In genomic region chr1:165697491-165697880, GRCh38 we compare ENCODE assay signal across 8 cellular contexts. TPM values are rescaled to one million over a fixed set of nuclear protein-coding genes. Genes with fewer than 3 reads are reported as not detected.
DNase-seq lines count a peak whose midpoint lies in the region; ATAC-seq lines count a peak whose summit lies in the region.

No MANE protein-coding gene starts in this region.

- ATAC-seq in HG02884 (IDR thresholded peaks at IDR 0.05; ENCODE audit: unreplicated experiment) (no peak), HG03159 (IDR thresholded peaks at IDR 0.05; ENCODE audit: unreplicated experiment) (no peak)

- POLR2A ChIA-PET in activated CD4-positive, alpha-beta memory T cell treated with anti-CD3 and anti-CD28 coated beads for 36 hours (lab: Charles Lee): interaction anchor here (1.2 to 3.5 kb wide), 5 partner anchors 11 to 132 kb away, joined by 4 to 17 read pairs (median 13); partner anchors contain the start of genes MGST3 and TMCO1

- peaks cover 25% of the 10 kb centered on the region for H3K4me1 Mint-ChIP-seq in activated CD4-positive, alpha-beta memory T cell treated with anti-CD3 and anti-CD28 coated beads for 36 hours (ENCODE audit: low read depth)

- H3K9me3 Mint-ChIP-seq in activated CD4-positive, alpha-beta memory T cell treated with anti-CD3 and anti-CD28 coated beads for 36 hours: no peaks in the 10 kb centered on the region

- H3K4me3 ChIP-seq in iPS-18a (ENCODE audit: low read length): peak overlapping the region; percentile 68

- no peaks in the 10 kb centered on the region for H3K27me3 Mint-ChIP-seq in activated CD4-positive, alpha-beta memory T cell treated with anti-CD3 and anti-CD28 coated beads for 36 hours

- H3K36me3 ChIP-seq in iPS-18a (ENCODE audit: control insufficient read depth, low read depth, low read length): no peaks in the 10 kb centered on the region

- H3K27ac ChIP-seq in iPS-18a (ENCODE audit: low read length): no peak overlapping the region
- H3K27ac ChIP-seq in substantia nigra (ENCODE audit: low read depth, low read length, poor library complexity, severe bottlenecking): peak overlapping the region; percentile 86

- peak overlapping the region; percentile 99 for H3K27ac Mint-ChIP-seq in activated CD4-positive, alpha-beta memory T cell treated with anti-CD3 and anti-CD28 coated beads for 36 hours

- peak overlapping the region; percentile 100 for H3K4me3 Mint-ChIP-seq in activated CD4-positive, alpha-beta memory T cell treated with anti-CD3 and anti-CD28 coated beads for 36 hours

- H3K4me1 ChIP-seq in iPS-18a (ENCODE audit: control insufficient read depth, low read depth, low read length): peaks cover 8% of the 10 kb centered on the region

- CTCF ChIA-PET in activated CD4-positive, alpha-beta memory T cell treated with anti-CD3 and anti-CD28 coated beads for 36 hours (lab: Charles Lee): interaction anchor here (0.8 to 2.3 kb wide), 16 partner anchors 11 to 792 kb away, joined by 3 to 19 read pairs (median 6); partner anchors contain the start of genes MGST3 and TMCO1

- H3K9me3 ChIP-seq in iPS-18a (ENCODE audit: control insufficient read depth, low read depth, low read length): no peaks in the 10 kb centered on the region

- H3K36me3 Mint-ChIP-seq in activated CD4-positive, alpha-beta memory T cell treated with anti-CD3 and anti-CD28 coated beads for 36 hours: peaks cover 22% of the 10 kb centered on the region

- no peaks in the 10 kb centered on the region for H3K27me3 ChIP-seq in iPS-18a (ENCODE audit: control insufficient read depth, insufficient read depth, low read length)

- peak; percentile 56 for DNase-seq in NCI-H748 (lab: John Stamatoyannopoulos, UW; ENCODE audit: unreplicated experiment)
- no peak for DNase-seq in NCI-H748 treated with DMSO at 0.1 percent for 48 hours (lab: John Stamatoyannopoulos, UW)
- DNase-seq in activated CD4-positive, alpha-beta memory T cell treated with anti-CD3 and anti-CD28 coated beads for 36 hours: no peak
- no peak for DNase-seq in substantia nigra (lab: John Stamatoyannopoulos, UW)
- DNase-seq in 8988T: no peak

- peak overlapping the region; percentile 84 for H3K9ac ChIP-seq in iPS-18a (ENCODE audit: low read length)

- intact Hi-C loops in activated CD4-positive, alpha-beta memory T cell treated with anti-CD3 and anti-CD28 coated beads for 36 hours (cut with micrococcal nuclease): loop anchor here (5.0 kb wide), 2 partner anchors 175 to 305 kb away; no protein-coding TSS in a partner anchor

RNA-seq across cellular contexts. Expression of gene ALDH9A1, which starts 0.9 kb away (rescaled TPM):
- total RNA-seq in activated CD4-positive, alpha-beta memory T cell treated with anti-CD3 and anti-CD28 coated beads for 36 hours: 10 to 100 TPM; 34.1 to 43.2 TPM
